Comparison of ENCODE assay signal across 20 cellular contexts in the genomic region with DNA sequence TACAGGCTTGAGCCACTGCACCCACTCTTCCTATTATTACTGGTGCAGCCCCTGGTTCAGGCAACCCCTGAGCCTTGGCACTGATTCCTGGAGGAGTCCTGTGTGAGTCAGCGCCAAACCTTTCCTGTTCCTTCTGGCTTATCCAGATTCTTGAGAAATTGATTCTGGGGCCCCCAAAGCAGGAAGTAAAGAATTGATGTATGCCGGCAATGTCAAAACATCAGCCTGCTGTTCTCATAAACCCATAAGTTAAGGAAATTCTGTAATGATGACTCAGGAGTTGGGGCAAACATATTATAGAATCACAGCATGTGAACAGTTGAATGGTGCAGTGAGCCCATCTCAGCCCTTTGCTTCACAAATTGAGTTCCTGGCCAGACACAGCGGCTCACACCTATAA. TPM values are rescaled to one million over a fixed set of nuclear protein-coding genes. Genes with fewer than 3 reads are reported as not detected.
A peak's percentile ranks its signal among the peaks of the same experiment; 100 is the strongest.
DNase-seq lines count a peak whose midpoint lies in the region; ATAC-seq and TF ChIP-seq lines count a peak whose summit lies in the region.
"Had no signal": no experiment of that assay in that cellular context is flagged by ENCODE, and none has a peak within 500 bp of the region (broad histone marks: within the 10 kb centered on the region; RNA-seq: fewer than 3 reads in every experiment).

No MANE protein-coding gene starts in this region.

- H3K4me3 ChIP-seq in NB4 (ENCODE audit: low read depth, low read length) (no peak overlapping the region), choroid plexus epithelial cell (ENCODE audit: low read depth, low read length) (no peak overlapping the region)
- H3K4me3 ChIP-seq: A549, stomach had no signal

- H3K36me3 Mint-ChIP-seq in type B pancreatic cell (no peaks in the 10 kb centered on the region), osteocyte (ENCODE audit: unreplicated experiment) (no peaks in the 10 kb centered on the region), nephron progenitor cell (ENCODE audit: low read depth) (no peaks in the 10 kb centered on the region)

- H3K27me3 Mint-ChIP-seq in type B pancreatic cell (peaks cover 3% of the 10 kb centered on the region), osteocyte (ENCODE audit: unreplicated experiment) (no peaks in the 10 kb centered on the region), nephron progenitor cell (ENCODE audit: low read depth, poor library complexity) (peaks cover 20% of the 10 kb centered on the region)

- DNase-seq in SIG-M5 treated with dmso at 0.1 percent for 504 hours (lab: John Stamatoyannopoulos, UW; ENCODE audit: unreplicated experiment) (peak; percentile 11), SIG-M5 (lab: John Stamatoyannopoulos, UW) (no peak), NB4 (ENCODE audit: low read depth) (peak; percentile 62), choroid plexus epithelial cell (ENCODE audit: low read depth) (peak; percentile 64), type B pancreatic cell (ENCODE audit: extremely low spot score, unreplicated experiment) (no peak), osteocyte (ENCODE audit: extremely low spot score, unreplicated experiment) (no peak), nephron progenitor cell (no peak)
- DNase-seq: activated CD4-positive, CD25-positive, alpha-beta regulatory T cell treated with anti-CD3 and anti-CD28 coated beads, Interleukin-2, amount 50 U/mL, for 72 hours; central memory CD4-positive, alpha-beta T cell; HFFc6; NCI-H2171; NCI-H774; right cardiac atrium; Right ventricle myocardium superior; stomach had no signal

- H3K9me3 Mint-ChIP-seq in type B pancreatic cell (no peaks in the 10 kb centered on the region), osteocyte (ENCODE audit: unreplicated experiment) (peaks cover 10% of the 10 kb centered on the region), nephron progenitor cell (peaks cover 62% of the 10 kb centered on the region)
- H3K9me3 Mint-ChIP-seq: activated T-helper 17 cell treated with anti-CD3 and anti-CD28 coated beads, Interleukin-2, amount 50 U/mL, for 72 hours; HFFc6 had no signal

- TF ChIP-seq CTCF in NB4 (IDR thresholded peaks at IDR 0.05; ENCODE audit: low read depth, low read length) = no peak
- TF ChIP-seq CTCF in choroid plexus epithelial cell (conservative IDR thresholded peaks at IDR 0.05; ENCODE audit: low read depth, low read length) = no peak
- no peak for TF ChIP-seq CTCF in type B pancreatic cell (conservative IDR thresholded peaks at IDR 0.05)
- no peak for TF ChIP-seq CTCF in osteocyte (IDR thresholded peaks at IDR 0.05)
- TF ChIP-seq CTCF in nephron progenitor cell (IDR thresholded peaks at IDR 0.05) = no peak

- H3K4me3 Mint-ChIP-seq in type B pancreatic cell (no peak overlapping the region), osteocyte (ENCODE audit: unreplicated experiment) (no peak overlapping the region), nephron progenitor cell (no peak overlapping the region)
- H3K4me3 Mint-ChIP-seq: activated T-helper 17 cell treated with anti-CD3 and anti-CD28 coated beads, Interleukin-2, amount 50 U/mL, for 72 hours; HFFc6 had no signal

- no peak for TF ChIP-seq POLR2A in NB4 (IDR thresholded peaks at IDR 0.05; ENCODE audit: extremely low read depth, insufficient read length)

- ATAC-seq in GM19328 (IDR thresholded peaks at IDR 0.05; ENCODE audit: unreplicated experiment) = no peak
- ATAC-seq: activated T-helper 17 cell treated with anti-CD3 and anti-CD28 coated beads, Interleukin-2, amount 50 U/mL, for 72 hours; right cardiac atrium had no signal

- peak overlapping the region; percentile 46 for H3K27ac Mint-ChIP-seq in type B pancreatic cell
- no peak overlapping the region for H3K27ac Mint-ChIP-seq in osteocyte (ENCODE audit: unreplicated experiment)
- H3K27ac Mint-ChIP-seq in nephron progenitor cell = no peak overlapping the region
- H3K27ac Mint-ChIP-seq: activated T-helper 17 cell treated with anti-CD3 and anti-CD28 coated beads, Interleukin-2, amount 50 U/mL, for 72 hours; HFFc6 had no signal

- H3K4me1 Mint-ChIP-seq in type B pancreatic cell (ENCODE audit: unreplicated experiment) = no peaks in the 10 kb centered on the region
- no peaks in the 10 kb centered on the region for H3K4me1 Mint-ChIP-seq in osteocyte (ENCODE audit: unreplicated experiment)
- no peaks in the 10 kb centered on the region for H3K4me1 Mint-ChIP-seq in nephron progenitor cell
- H3K4me1 Mint-ChIP-seq: activated T-helper 17 cell treated with anti-CD3 and anti-CD28 coated beads, Interleukin-2, amount 50 U/mL, for 72 hours had no signal

RNA-seq across cellular contexts. Expression of gene OR7G3, which starts 1.4 kb away (rescaled TPM):
- not detected in 2 replicates for total RNA-seq in type B pancreatic cell (ENCODE audit: low replicate concordance)
- not detected in 2 replicates for total RNA-seq in osteocyte
- total RNA-seq: activated T-helper 17 cell treated with anti-CD3 and anti-CD28 coated beads, Interleukin-2, amount 50 U/mL, for 72 hours; HFFc6; mononuclear cell; right cardiac atrium; Right ventricle myocardium superior; stomach; urinary bladder had no signal

RNA-seq across cellular contexts. Expression of gene ZNF317, which starts 12.0 kb away (rescaled TPM):
- 40.3 and 40.5 TPM in 2 replicates for total RNA-seq in type B pancreatic cell (ENCODE audit: low replicate concordance)
- 24.8 and 31.4 TPM in 2 replicates for total RNA-seq in osteocyte

RNA-seq across cellular contexts. Expression of gene OR7G1, which starts 12.6 kb away (rescaled TPM):
- total RNA-seq in type B pancreatic cell (ENCODE audit: low replicate concordance) (not detected in 2 replicates), osteocyte (not detected in 2 replicates)
- total RNA-seq: activated T-helper 17 cell treated with anti-CD3 and anti-CD28 coated beads, Interleukin-2, amount 50 U/mL, for 72 hours; HFFc6; mononuclear cell; right cardiac atrium; Right ventricle myocardium superior; stomach; urinary bladder had no signal

RNA-seq across cellular contexts. Expression of gene OR7G2, which starts 20.9 kb away (rescaled TPM):
- 0.10 TPM in 1 of 2 replicates, not detected in the other for total RNA-seq in type B pancreatic cell (ENCODE audit: low replicate concordance)
- total RNA-seq in osteocyte = not detected in 2 replicates
- total RNA-seq: activated T-helper 17 cell treated with anti-CD3 and anti-CD28 coated beads, Interleukin-2, amount 50 U/mL, for 72 hours; HFFc6; mononuclear cell; right cardiac atrium; Right ventricle myocardium superior; stomach; urinary bladder had no signal

RNA-seq across cellular contexts. Expression of gene OR1M1, which starts 41.3 kb away (rescaled TPM):
- total RNA-seq in type B pancreatic cell (ENCODE audit: low replicate concordance) = 0.31 TPM in 1 of 2 replicates, not detected in the other
- total RNA-seq in osteocyte = not detected in 2 replicates
- total RNA-seq: activated T-helper 17 cell treated with anti-CD3 and anti-CD28 coated beads, Interleukin-2, amount 50 U/mL, for 72 hours; HFFc6; mononuclear cell; right cardiac atrium; Right ventricle myocardium superior; stomach; urinary bladder had no signal

Comparison
In these comparisons a context has a peak if more than half of its experiments do, and no peak if none do; other contexts are left out.
1. DNase-seq: peak in SIG-M5 treated with dmso at 0.1 percent for 504 hours (single experiment), NB4 (single experiment) and choroid plexus epithelial cell (single experiment); none in SIG-M5 (single experiment), type B pancreatic cell (single experiment), osteocyte (single experiment) and nephron progenitor cell (single experiment).